Comparison of ENCODE assay signal across 25 cellular contexts in the genomic region with DNA sequence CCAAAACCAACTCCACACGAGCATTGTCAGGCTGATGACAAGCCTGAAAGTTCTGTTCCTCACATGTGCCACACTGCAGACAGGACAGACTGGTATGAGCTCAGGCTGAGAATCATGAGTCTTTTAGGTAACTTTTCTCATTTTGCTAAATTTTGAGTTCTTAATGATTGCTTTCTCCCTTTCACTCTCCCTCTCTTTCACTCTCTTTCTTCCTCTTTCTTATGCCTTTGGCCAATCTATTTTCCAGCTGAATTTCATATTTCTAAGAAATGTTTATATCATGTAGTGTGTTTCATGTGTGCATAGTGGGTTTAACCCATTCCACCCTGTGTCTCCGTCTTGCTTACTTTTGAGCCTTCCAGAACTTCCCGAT.
"Had no signal": no experiment of that assay in that cellular context is flagged by ENCODE, and none has a peak within 500 bp of the region (broad histone marks: within the 10 kb centered on the region; RNA-seq: fewer than 3 reads in every experiment).

No MANE protein-coding gene starts in this region.

- H3K4me1 ChIP-seq: body of pancreas, foreskin keratinocyte, left ventricle myocardium inferior, prostate gland, sigmoid colon, vagina had no signal

- ATAC-seq: activated CD8-positive, alpha-beta T cell treated with anti-CD3 and anti-CD28 coated beads for 36 hours; activated naive CD4-positive, alpha-beta T cell treated with anti-CD3 and anti-CD28 coated beads, Interleukin-2, amount 50 U/mL, for 72 hours; activated T-cell treated with anti-CD3 and anti-CD28 coated beads, Interleukin-2, amount 50 U/mL, for 4 hours; body of pancreas; foreskin keratinocyte; stimulated activated memory B cell treated with anti-CD40 and anti-IgM and Interleukin-4, amounts not matched to agents 10 μg/mL and 1 μg/mL and 100 μg/mL, for 72 hours; stimulated activated naive CD8-positive, alpha-beta T cell treated with anti-CD3 and anti-CD28 coated beads, Interleukin-15, amount 100 ng/mL, for 72 hours had no signal

- H3K9me3 ChIP-seq: body of pancreas, esophagus muscularis mucosa, left ventricle myocardium inferior, neutrophil, prostate gland, sigmoid colon, upper lobe of left lung, vagina had no signal

- H3K27ac Mint-ChIP-seq: activated B cell treated with CpG ODN at 0.5 μM for 24 hours; activated CD8-positive, alpha-beta T cell treated with anti-CD3 and anti-CD28 coated beads for 36 hours; stimulated activated memory B cell treated with anti-CD40 and anti-IgM and Interleukin-4, amounts not matched to agents 10 μg/mL and 1 μg/mL and 100 μg/mL, for 72 hours; stimulated activated naive CD8-positive, alpha-beta T cell treated with anti-CD3 and anti-CD28 coated beads, Interleukin-15, amount 100 ng/mL, for 72 hours; T-helper 2 cell treated with Interferon-gamma antibody and Interleukin-4, amounts not matched to agents 5 μg/mL and 100 μg/mL, for 36 hours had no signal

- H3K27me3 ChIP-seq: body of pancreas, upper lobe of left lung, vagina had no signal

- H3K27ac ChIP-seq: body of pancreas, esophagus muscularis mucosa, foreskin keratinocyte, left ventricle myocardium inferior, neutrophil, prostate gland, sigmoid colon, upper lobe of left lung, vagina had no signal

- DNase-seq: activated B cell treated with CpG ODN at 0.5 μM for 24 hours; activated CD4-positive, alpha-beta T cell treated with anti-CD3 and anti-CD28 coated beads, Interleukin-2, amount 50 U/mL, for 1 hour; activated CD8-positive, alpha-beta T cell treated with anti-CD3 and anti-CD28 coated beads for 36 hours; activated naive CD4-positive, alpha-beta T cell; activated T-cell treated with anti-CD3 and anti-CD28 coated beads, Interleukin-2, amount 50 U/mL, for 4 hours; body of pancreas; foreskin keratinocyte; left ventricle myocardium inferior; naive B cell; stimulated activated CD4-positive, alpha-beta T cell treated with anti-CD3 and anti-CD28 coated beads, Interleukin-1b, Interleukin-23, amount 100 ng/mL, for 48 hours; stimulated activated CD4-positive, alpha-beta T cell treated with anti-CD3 and anti-CD28 coated beads, Interleukin-4, amount 100 ng/mL, for 4 hours; stimulated activated CD8-positive, alpha-beta memory T cell treated with anti-CD3 and anti-CD28 coated beads, Interleukin-4, amount 100 ng/mL, for 48 hours; stimulated activated naive CD8-positive, alpha-beta T cell treated with anti-CD3 and anti-CD28 coated beads, Interleukin-15, amount 100 ng/mL, for 72 hours; T-helper 1 cell; upper lobe of left lung had no signal

- H3K9me3 Mint-ChIP-seq: activated B cell treated with CpG ODN at 0.5 μM for 24 hours; activated CD8-positive, alpha-beta T cell treated with anti-CD3 and anti-CD28 coated beads for 36 hours; activated naive CD4-positive, alpha-beta T cell treated with anti-CD3 and anti-CD28 coated beads, Interleukin-2, amount 50 U/mL, for 72 hours; activated T-cell treated with anti-CD3 and anti-CD28 coated beads, Interleukin-2, amount 50 U/mL, for 4 hours; stimulated activated naive CD8-positive, alpha-beta T cell treated with anti-CD3 and anti-CD28 coated beads, Interleukin-15, amount 100 ng/mL, for 72 hours; T-helper 2 cell treated with Interferon-gamma antibody and Interleukin-4, amounts not matched to agents 5 μg/mL and 100 μg/mL, for 36 hours had no signal

- H3K4me2 ChIP-seq: smooth muscle cell had no signal

- H3K36me3 ChIP-seq: esophagus muscularis mucosa, left ventricle myocardium inferior, neutrophil, prostate gland, sigmoid colon, upper lobe of left lung, vagina had no signal

- H3K4me3 ChIP-seq: body of pancreas, esophagus muscularis mucosa, left ventricle myocardium inferior, lung, prostate gland, sigmoid colon, smooth muscle cell, upper lobe of left lung, vagina had no signal

- H3K4me1 Mint-ChIP-seq: activated B cell treated with CpG ODN at 0.5 μM for 24 hours; naive B cell; stimulated activated memory B cell treated with anti-CD40 and anti-IgM and Interleukin-4, amounts not matched to agents 10 μg/mL and 1 μg/mL and 100 μg/mL, for 72 hours had no signal

- H3K36me3 Mint-ChIP-seq: activated naive CD4-positive, alpha-beta T cell treated with anti-CD3 and anti-CD28 coated beads, Interleukin-2, amount 50 U/mL, for 72 hours; naive B cell; stimulated activated memory B cell treated with anti-CD40 and anti-IgM and Interleukin-4, amounts not matched to agents 10 μg/mL and 1 μg/mL and 100 μg/mL, for 72 hours had no signal

- H3K27me3 Mint-ChIP-seq: activated CD8-positive, alpha-beta T cell treated with anti-CD3 and anti-CD28 coated beads for 36 hours; stimulated activated naive CD8-positive, alpha-beta T cell treated with anti-CD3 and anti-CD28 coated beads, Interleukin-15, amount 100 ng/mL, for 72 hours had no signal

- H3K4me3 Mint-ChIP-seq: activated B cell treated with CpG ODN at 0.5 μM for 24 hours; activated CD8-positive, alpha-beta T cell treated with anti-CD3 and anti-CD28 coated beads for 36 hours; activated T-cell treated with anti-CD3 and anti-CD28 coated beads, Interleukin-2, amount 50 U/mL, for 4 hours; naive B cell; stimulated activated memory B cell treated with anti-CD40 and anti-IgM and Interleukin-4, amounts not matched to agents 10 μg/mL and 1 μg/mL and 100 μg/mL, for 72 hours; stimulated activated naive CD8-positive, alpha-beta T cell treated with anti-CD3 and anti-CD28 coated beads, Interleukin-15, amount 100 ng/mL, for 72 hours; T-helper 2 cell treated with Interferon-gamma antibody and Interleukin-4, amounts not matched to agents 5 μg/mL and 100 μg/mL, for 36 hours had no signal
